10 cellular contexts compared by ENCODE assay signal in genomic region chr2:42796427-42797248, GRCh38. TPM values are rescaled to one million over a fixed set of nuclear protein-coding genes. Genes with fewer than 3 reads are reported as not detected.
DNase-seq lines count a peak whose midpoint lies in the region; ATAC-seq and TF ChIP-seq lines count a peak whose summit lies in the region.
"Had no signal": no experiment of that assay in that cellular context is flagged by ENCODE, and none has a peak within 500 bp of the region (broad histone marks: within the 10 kb centered on the region; RNA-seq: fewer than 3 reads in every experiment).

No MANE protein-coding gene starts in this region.

- H3K27ac ChIP-seq in heart left ventricle, result peak overlapping the region in 9 of 12 donors; percentile 13 to 97 (median 31)
- H3K27ac ChIP-seq in tibial artery, result peak overlapping the region; percentile 68 to 99

- TF ChIP-seq POLR2A in heart left ventricle (IDR thresholded peaks at IDR 0.05), result no peak

- H3K9me3 ChIP-seq in heart left ventricle (no peaks in the 10 kb centered on the region), tibial artery (no peaks in the 10 kb centered on the region)

- TF ChIP-seq CTCF in heart left ventricle (IDR thresholded peaks at IDR 0.05) (no peak), tibial artery (IDR thresholded peaks at IDR 0.05) (no peak)

- intact Hi-C loops in heart left ventricle (cut with DNase I) (no loop called here), left ventricle myocardium superior (cut with micrococcal nuclease) (no loop called here), tibial artery (cut with DNase I; ENCODE audit: low total_unique reads) (no loop called here)
- intact Hi-C loops in activated T-helper 2 cell treated with anti-CD3 and anti-CD28 coated beads, Interferon-gamma antibody, Interleukin-2, Interleukin-4, amounts not matched to agents 10 μg/mL and 5 μg/mL and 100 μg/mL, durations not matched to agents 14 hours and 24 hours and 36 hours (cut with micrococcal nuclease), result no loop called here

- H3K27ac Mint-ChIP-seq in activated T-helper 2 cell treated with anti-CD3 and anti-CD28 coated beads, Interferon-gamma antibody, Interleukin-2, Interleukin-4, amounts not matched to agents 10 μg/mL and 5 μg/mL and 100 μg/mL, durations not matched to agents 14 hours and 24 hours and 36 hours, result peak overlapping the region; percentile 80

- no peak for ATAC-seq in heart left ventricle
- no peak for ATAC-seq in left ventricle myocardium superior
- ATAC-seq in HG02852 (IDR thresholded peaks at IDR 0.05; ENCODE audit: unreplicated experiment), result peak; percentile 42
- no peak for ATAC-seq in HG03025 (IDR thresholded peaks at IDR 0.05; ENCODE audit: low FRiP score, unreplicated experiment)

- peaks cover 0 to 45% (median 12%) of the 10 kb centered on the region in 12 donors for H3K4me1 ChIP-seq in heart left ventricle
- peaks cover 0 to 55% (median 20%) of the 10 kb centered on the region in 4 donors for H3K4me1 ChIP-seq in tibial artery

- 69 to 83% (median 73%) methylated on average over 7 of the region's 7 CpGs for WGBS in heart left ventricle, 4 donors

- H3K4me1 Mint-ChIP-seq in activated T-helper 2 cell treated with anti-CD3 and anti-CD28 coated beads, Interferon-gamma antibody, Interleukin-2, Interleukin-4, amounts not matched to agents 10 μg/mL and 5 μg/mL and 100 μg/mL, durations not matched to agents 14 hours and 24 hours and 36 hours (ENCODE audit: low read depth), result peaks cover 37% of the 10 kb centered on the region

- no peak for DNase-seq in heart left ventricle
- no peak for DNase-seq in left ventricle myocardium superior
- DNase-seq in activated T-helper 2 cell treated with anti-CD3 and anti-CD28 coated beads, Interferon-gamma antibody, Interleukin-2, Interleukin-4, amounts not matched to agents 10 μg/mL and 5 μg/mL and 100 μg/mL, durations not matched to agents 14 hours and 24 hours and 36 hours (ENCODE audit: low spot score), result no peak
- no peak for DNase-seq in tibial artery
- DNase-seq in NOMO-1 treated with dmso at 0.1 percent for 144 hours (lab: John Stamatoyannopoulos, UW; ENCODE audit: unreplicated experiment), result no peak
- DNase-seq in NCI-H2029 (lab: John Stamatoyannopoulos, UW), result no peak
- DNase-seq: OCI-M1; stimulated activated naive CD4-positive, alpha-beta T cell had no signal

- peaks cover 20% of the 10 kb centered on the region for H3K27me3 Mint-ChIP-seq in activated T-helper 2 cell treated with anti-CD3 and anti-CD28 coated beads, Interferon-gamma antibody, Interleukin-2, Interleukin-4, amounts not matched to agents 10 μg/mL and 5 μg/mL and 100 μg/mL, durations not matched to agents 14 hours and 24 hours and 36 hours (ENCODE audit: low read depth)

- H3K4me3 ChIP-seq in heart left ventricle, result no peak overlapping the region
- H3K4me3 ChIP-seq in tibial artery, result no peak overlapping the region

- H3K9me3 Mint-ChIP-seq in activated T-helper 2 cell treated with anti-CD3 and anti-CD28 coated beads, Interferon-gamma antibody, Interleukin-2, Interleukin-4, amounts not matched to agents 10 μg/mL and 5 μg/mL and 100 μg/mL, durations not matched to agents 14 hours and 24 hours and 36 hours, result no peaks in the 10 kb centered on the region

- H3K27me3 ChIP-seq in heart left ventricle (no peaks in the 10 kb centered on the region), tibial artery (no peaks in the 10 kb centered on the region)

- no peaks in the 10 kb centered on the region for H3K36me3 ChIP-seq in heart left ventricle
- no peaks in the 10 kb centered on the region for H3K36me3 ChIP-seq in tibial artery

- peaks cover 3% of the 10 kb centered on the region for H3K36me3 Mint-ChIP-seq in activated T-helper 2 cell treated with anti-CD3 and anti-CD28 coated beads, Interferon-gamma antibody, Interleukin-2, Interleukin-4, amounts not matched to agents 10 μg/mL and 5 μg/mL and 100 μg/mL, durations not matched to agents 14 hours and 24 hours and 36 hours (ENCODE audit: low read depth)

- no peak overlapping the region for H3K4me3 Mint-ChIP-seq in activated T-helper 2 cell treated with anti-CD3 and anti-CD28 coated beads, Interferon-gamma antibody, Interleukin-2, Interleukin-4, amounts not matched to agents 10 μg/mL and 5 μg/mL and 100 μg/mL, durations not matched to agents 14 hours and 24 hours and 36 hours (ENCODE audit: low read depth)

RNA-seq across cellular contexts. Expression of gene HAAO, which starts 4.3 kb away (rescaled TPM):
- total RNA-seq in heart left ventricle (10 to 100 TPM in 1 of 9 donors, 1 to 10 TPM in 8; 1.3 to 10.6 (median 2.2) TPM), left ventricle myocardium superior (1.9 TPM)
- polyA plus RNA-seq in heart left ventricle, result 1 to 10 TPM; 1.3 to 2.4 TPM
- 5.1 and 5.8 TPM in 2 replicates for total RNA-seq in activated T-helper 2 cell treated with anti-CD3 and anti-CD28 coated beads, Interferon-gamma antibody, Interleukin-2, Interleukin-4, amounts not matched to agents 10 μg/mL and 5 μg/mL and 100 μg/mL, durations not matched to agents 14 hours and 24 hours and 36 hours

RNA-seq across cellular contexts. Expression of gene OXER1, which starts 32.7 kb away (rescaled TPM):
- total RNA-seq in heart left ventricle (1 to 10 TPM in 1 of 9 donors, under 1 TPM in 6, not detected in 2; 0.28 to 2.2 (median 0.48) TPM), left ventricle myocardium superior (0.74 TPM)
- polyA plus RNA-seq in heart left ventricle, result under 1 TPM; 0.22 to 0.53 TPM
- 1.1 and 1.3 TPM in 2 replicates for total RNA-seq in activated T-helper 2 cell treated with anti-CD3 and anti-CD28 coated beads, Interferon-gamma antibody, Interleukin-2, Interleukin-4, amounts not matched to agents 10 μg/mL and 5 μg/mL and 100 μg/mL, durations not matched to agents 14 hours and 24 hours and 36 hours
